Comparison of ENCODE assay signal across 11 cellular contexts in the genomic region with DNA sequence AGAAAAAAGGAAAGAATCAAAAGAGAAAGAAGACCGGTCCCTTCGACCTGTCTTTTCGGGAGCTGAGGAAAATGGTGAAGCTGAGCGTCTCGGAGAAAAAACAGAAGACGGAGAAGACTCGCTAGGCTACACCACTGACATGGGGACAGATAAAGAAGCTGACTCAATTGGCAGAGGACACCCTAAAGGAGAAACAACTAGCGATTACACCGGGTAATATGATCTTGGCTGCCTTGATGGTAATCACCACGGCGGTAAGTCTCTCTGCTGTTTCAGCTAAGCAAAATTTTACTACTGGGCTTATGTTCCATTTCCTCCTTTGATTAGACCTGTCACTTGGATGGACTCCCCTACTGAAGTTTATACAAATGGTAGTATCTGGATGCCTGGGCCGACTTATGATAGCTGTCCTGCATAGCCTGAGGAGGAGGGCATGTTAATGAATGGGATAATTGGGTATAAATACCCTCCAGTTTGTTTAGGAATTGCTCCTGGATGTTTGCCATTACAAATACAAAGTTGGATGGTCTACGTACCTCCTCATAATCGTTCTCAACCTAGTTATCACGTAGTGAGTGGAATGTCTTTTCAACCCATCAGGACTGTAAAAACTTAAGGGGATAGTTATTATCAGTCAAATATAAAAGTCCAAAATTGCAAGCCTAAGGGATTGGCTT.
DNase-seq lines count a peak whose midpoint lies in the region; ATAC-seq and TF ChIP-seq lines count a peak whose summit lies in the region.
"Had no signal": no experiment of that assay in that cellular context is flagged by ENCODE, and none has a peak within 500 bp of the region (broad histone marks: within the 10 kb centered on the region; RNA-seq: fewer than 3 reads in every experiment).

No MANE protein-coding gene starts in this region.

- H3K36me3 ChIP-seq in rectal smooth muscle tissue (ENCODE audit: control insufficient read depth, insufficient read depth, low read length) = no peaks in the 10 kb centered on the region

- no peaks in the 10 kb centered on the region for H3K4me1 ChIP-seq in rectal smooth muscle tissue (ENCODE audit: control insufficient read depth, insufficient read depth, low read length)

- H3K9ac ChIP-seq in rectal smooth muscle tissue (ENCODE audit: low read length) = no peak overlapping the region

- ATAC-seq in GM21381 (IDR thresholded peaks at IDR 0.05; ENCODE audit: unreplicated experiment) = no peak
- no peak for ATAC-seq in HG03439 (IDR thresholded peaks at IDR 0.05; ENCODE audit: unreplicated experiment)

- H3K27ac ChIP-seq in rectal smooth muscle tissue (ENCODE audit: low read depth, low read length) = no peak overlapping the region

- DNase-seq in HUDEP-2 (lab: John Stamatoyannopoulos, UW; ENCODE audit: unreplicated experiment in 76 of 76) = peak in 48 of 76 experiments; percentile 9 to 82 (median 52)
- DNase-seq in OCI-M2 (lab: John Stamatoyannopoulos, UW; ENCODE audit: unreplicated experiment) = peak; percentile 33
- DNase-seq in fibroblast of pulmonary artery (ENCODE audit: low read depth) = no peak
- no peak for DNase-seq in cerebellar nuclear complex (lab: John Stamatoyannopoulos, UW)
- DNase-seq: activated T-cell treated with anti-CD3 and anti-CD28 coated beads, Interleukin-2, amount 50 U/mL, for 1 hour; DMS79; stimulated activated CD4-positive, alpha-beta T cell treated with anti-CD3 and anti-CD28 coated beads, Interleukin-12 subunit alpha, Interleukin-12 subunit beta, amount 100 ng/mL, for 4 hours; stimulated activated naive CD4-positive, alpha-beta T cell treated with Interleukin-2 at 50 U/mL for 16 hours had no signal

- TF ChIP-seq CTCF in fibroblast of pulmonary artery (IDR thresholded peaks at IDR 0.05; ENCODE audit: low read length, missing control alignments) = no peak

- H3K27me3 ChIP-seq in rectal smooth muscle tissue (ENCODE audit: control insufficient read depth, insufficient read depth, low read length) = no peaks in the 10 kb centered on the region

- H3K4me3 ChIP-seq in fibroblast of pulmonary artery (replicated peaks; ENCODE audit: low read depth, low read length) = peak overlapping the region; percentile 39
- peak overlapping the region; percentile 17 for H3K4me3 ChIP-seq in rectal smooth muscle tissue (ENCODE audit: low read length)

Comparison
In these comparisons a context has a peak if more than half of its experiments do, and no peak if none do; other contexts are left out.
1. DNase-seq: peak in HUDEP-2 (48 of 76) and OCI-M2 (single experiment); none in fibroblast of pulmonary artery (single experiment) and cerebellar nuclear complex (0 of 2).